ENCODE assay signal across 9 cellular contexts in the genomic region with DNA sequence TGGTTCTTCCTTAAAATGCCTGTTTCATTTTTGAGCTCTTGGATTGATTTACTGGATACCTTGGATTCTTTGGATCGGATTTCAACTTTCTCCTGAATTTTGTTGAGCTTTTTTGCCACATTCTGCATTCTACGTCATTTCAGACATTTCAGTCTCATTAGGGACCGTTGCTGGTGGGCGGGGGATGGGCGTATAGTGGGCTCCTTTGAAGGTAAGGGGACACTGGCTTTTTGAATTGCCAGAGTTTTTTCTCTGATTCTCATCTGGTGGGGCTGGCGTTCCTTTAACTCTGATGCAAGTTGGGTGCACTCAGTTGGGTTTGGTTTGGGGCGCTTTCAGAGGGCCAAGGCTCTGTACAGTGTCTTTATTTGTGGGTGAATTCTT.
A peak's percentile ranks its signal among the peaks of the same experiment; 100 is the strongest.
DNase-seq lines count a peak whose midpoint lies in the region; ATAC-seq and TF ChIP-seq lines count a peak whose summit lies in the region.
"Had no signal": no experiment of that assay in that cellular context is flagged by ENCODE, and none has a peak within 500 bp of the region (broad histone marks: within the 10 kb centered on the region; RNA-seq: fewer than 3 reads in every experiment).

No MANE protein-coding gene starts in this region.

- H3K9me3 ChIP-seq in T-helper 17 cell (ENCODE audit: control insufficient read depth, low read length, poor library complexity, severe bottlenecking) (no peaks in the 10 kb centered on the region), A673 (ENCODE audit: low read depth, low read length, poor library complexity, severe bottlenecking) (no peaks in the 10 kb centered on the region), esophagus muscularis mucosa (no peaks in the 10 kb centered on the region)

- peak overlapping the region; percentile 21 for H3K4me3 Mint-ChIP-seq in T-helper 17 cell
- H3K4me3 Mint-ChIP-seq in neural crest cell, result no peak overlapping the region

- H3K27ac ChIP-seq in A673 (ENCODE audit: low read depth, low read length, poor library complexity, severe bottlenecking), result no peak overlapping the region
- no peak overlapping the region for H3K27ac ChIP-seq in esophagus muscularis mucosa (replicated peaks in 1 of 4)

- TF ChIP-seq CTCF in neural crest cell (conservative IDR thresholded peaks at IDR 0.05) (no peak), A673 (conservative IDR thresholded peaks at IDR 0.05; ENCODE audit: low read depth, low read length) (no peak), esophagus muscularis mucosa (IDR thresholded peaks at IDR 0.05) (no peak)

- H3K27me3 ChIP-seq in A673 (replicated peaks; ENCODE audit: insufficient read depth, low read depth, low read length, poor library complexity) (no peaks in the 10 kb centered on the region), esophagus muscularis mucosa (no peaks in the 10 kb centered on the region)

- ATAC-seq in GM19023 (IDR thresholded peaks at IDR 0.05; ENCODE audit: unreplicated experiment) (peak; percentile 23), HG02852 (IDR thresholded peaks at IDR 0.05; ENCODE audit: unreplicated experiment) (peak; percentile 14), T-helper 17 cell (no peak)

- CTCF ChIA-PET in A673 (lab: Charles Lee), result no interaction called here

- intact Hi-C loops in A673 (cut with micrococcal nuclease; ENCODE audit: unreplicated experiment), result loop anchor here (1.0 kb wide), 1 partner anchor 276 kb away; no protein-coding TSS in a partner anchor
- intact Hi-C loops in esophagus muscularis mucosa (cut with DNase I), result no loop called here

- POLR2A ChIA-PET in A673 (lab: Charles Lee; ENCODE audit: low non-redundant PET), result no interaction called here

- DNase-seq in T-helper 17 cell, result no peak
- peak; percentile 5 for DNase-seq in neural crest cell (ENCODE audit: low read depth, low spot score)
- DNase-seq in A673 (ENCODE audit: low spot score), result no peak
- DNase-seq in foreskin melanocyte, result no peak
- no peak for DNase-seq in esophagus muscularis mucosa (ENCODE audit: extremely low spot score)
- DNase-seq: activated CD4-positive, alpha-beta T cell treated with anti-CD3 and anti-CD28 coated beads, Interleukin-2, amount 50 U/mL, for 4 hours; activated gamma-delta T cell treated with Interleukin-2 at 50 U/mL for 16 hours had no signal

- BruUV-seq in A673 (replicated peaks; lab: Mats Ljungman, UMichigan), result no TSS peak

- H3K36me3 Mint-ChIP-seq in T-helper 17 cell (ENCODE audit: low read depth) (peaks cover 3% of the 10 kb centered on the region), neural crest cell (ENCODE audit: low read depth) (peaks cover 13% of the 10 kb centered on the region)

- H3K36me3 ChIP-seq in A673 (ENCODE audit: insufficient read depth, low read length, poor library complexity, severe bottlenecking) (no peaks in the 10 kb centered on the region), esophagus muscularis mucosa (peaks cover 0 to 25% (median 0%) of the 10 kb centered on the region in 4 donors)

- no peak overlapping the region for H3K4me3 ChIP-seq in A673 (ENCODE audit: low read depth, low read length, poor library complexity, severe bottlenecking)
- H3K4me3 ChIP-seq in esophagus muscularis mucosa, result no peak overlapping the region

- peaks cover 7% of the 10 kb centered on the region for H3K27me3 Mint-ChIP-seq in T-helper 17 cell
- H3K27me3 Mint-ChIP-seq in neural crest cell (ENCODE audit: low read depth), result no peaks in the 10 kb centered on the region

- H3K9me3 Mint-ChIP-seq in neural crest cell, result peaks cover 4% of the 10 kb centered on the region

- no peak for TF ChIP-seq EP300 in esophagus muscularis mucosa (IDR thresholded peaks at IDR 0.05)

- no peak overlapping the region for H3K27ac Mint-ChIP-seq in T-helper 17 cell
- H3K27ac Mint-ChIP-seq in neural crest cell (ENCODE audit: unreplicated experiment), result no peak overlapping the region

- TF ChIP-seq POLR2A in esophagus muscularis mucosa (IDR thresholded peaks at IDR 0.05; ENCODE audit: low read depth), result no peak

- H3K4me1 Mint-ChIP-seq in T-helper 17 cell, result peaks cover 8% of the 10 kb centered on the region
- peaks cover 7% of the 10 kb centered on the region for H3K4me1 Mint-ChIP-seq in neural crest cell

- peaks cover 4% of the 10 kb centered on the region for H3K4me1 ChIP-seq in A673 (ENCODE audit: insufficient read depth, low read length, poor library complexity, severe bottlenecking)
- H3K4me1 ChIP-seq in esophagus muscularis mucosa, result peaks cover 0 to 8% (median 0%) of the 10 kb centered on the region in 4 donors

- 75% methylated on average over 7 of the region's 7 CpGs for whole genome bisulfite sequencing in esophagus muscularis mucosa
